32 cellular contexts compared by ENCODE assay signal in the genomic region with DNA sequence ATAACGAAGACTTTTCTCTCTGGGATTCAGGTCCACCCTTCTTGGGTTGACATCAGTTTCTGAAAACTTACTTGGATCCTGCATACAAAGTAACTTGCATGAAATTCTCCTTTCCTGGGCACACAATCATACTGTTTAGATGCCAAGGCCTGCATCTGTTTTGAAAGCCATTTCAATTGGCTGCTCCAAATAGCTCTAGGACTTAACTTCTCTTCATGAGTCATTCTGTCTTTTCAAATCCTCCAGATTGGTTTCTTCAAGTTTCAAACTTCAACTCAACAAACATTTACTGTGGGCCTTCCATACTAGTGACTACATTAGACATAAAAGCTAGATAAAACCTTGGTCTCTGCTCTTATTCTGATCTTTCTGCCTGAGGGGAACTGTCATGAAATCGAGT. TPM values are rescaled to one million over a fixed set of nuclear protein-coding genes. Genes with fewer than 3 reads are reported as not detected.
DNase-seq lines count a peak whose midpoint lies in the region; ATAC-seq and TF ChIP-seq lines count a peak whose summit lies in the region.
"Had no signal": no experiment of that assay in that cellular context is flagged by ENCODE, and none has a peak within 500 bp of the region (broad histone marks: within the 10 kb centered on the region; RNA-seq: fewer than 3 reads in every experiment).

No MANE protein-coding gene starts in this region.

- peaks cover 31% of the 10 kb centered on the region for H3K4me1 ChIP-seq in OCI-LY3 (ENCODE audit: low read length)
- H3K4me1 ChIP-seq: colonic mucosa, tibial artery had no signal

- H3K27me3 ChIP-seq in OCI-LY3 (ENCODE audit: low read depth, low read length), result no peaks in the 10 kb centered on the region
- H3K27me3 ChIP-seq: colonic mucosa, gastrocnemius medialis, hepatocyte, stomach, tibial artery had no signal

- H3K4me2 ChIP-seq in OCI-LY3 (ENCODE audit: low read length), result peak overlapping the region; percentile 20; the same call in 1 of the 2 replicates
- H3K4me2 ChIP-seq: hepatocyte had no signal

- H3K27ac ChIP-seq in OCI-LY3 (ENCODE audit: low read length), result no peak overlapping the region
- H3K27ac ChIP-seq: colonic mucosa, gastrocnemius medialis, hepatocyte, stomach, tibial artery had no signal

- H3K9me3 ChIP-seq in OCI-LY3 (ENCODE audit: insufficient read depth, low read length), result no peaks in the 10 kb centered on the region
- H3K9me3 ChIP-seq: colonic mucosa, gastrocnemius medialis, stomach, tibial artery had no signal

- H3K9ac ChIP-seq in OCI-LY3 (ENCODE audit: low read length), result no peak overlapping the region

- H3K79me2 ChIP-seq in OCI-LY3 (ENCODE audit: low read length), result no peaks in the 10 kb centered on the region
- H3K79me2 ChIP-seq: hepatocyte had no signal

- peak; percentile 33 for ATAC-seq in GM21360 (IDR thresholded peaks at IDR 0.05; ENCODE audit: unreplicated experiment)
- ATAC-seq: effector memory CD8-positive, alpha-beta T cell; left colon; SK-N-SH treated with all-trans-retinoic acid at 6 μM for 48 hours; T-helper 17 cell had no signal

- TF ChIP-seq CTCF in AG10803 (conservative IDR thresholded peaks at IDR 0.05; ENCODE audit: low read length) (no peak), OCI-LY3 (IDR thresholded peaks at IDR 0.05; ENCODE audit: low read depth, low read length) (no peak)

- H3K36me3 ChIP-seq in OCI-LY3 (replicated peaks; ENCODE audit: low read depth, low read length), result no peaks in the 10 kb centered on the region
- H3K36me3 ChIP-seq: colonic mucosa, gastrocnemius medialis, stomach, tibial artery had no signal

- DNase-seq in AG10803 (ENCODE audit: low read depth) (peak; percentile 56), iris pigment epithelial cell (ENCODE audit: low read depth) (peak; percentile 23), retina (no peak), NCI-H187 (lab: John Stamatoyannopoulos, UW) (no peak), HT-29 (ENCODE audit: low spot score) (no peak)
- no peak for DNase-seq in stimulated activated CD4-positive, alpha-beta T cell treated with anti-CD3 and anti-CD28 coated beads, Interleukin-2, amount 100 ng/mL, for 48 hours
- DNase-seq: activated CD4-positive, alpha-beta memory T cell treated with anti-CD3 and anti-CD28 coated beads for 36 hours; activated CD4-positive, CD25-positive, alpha-beta regulatory T cell treated with anti-CD3 and anti-CD28 coated beads, Interleukin-2, amount 50 U/mL, for 72 hours; activated CD8-positive, alpha-beta memory T cell treated with anti-CD3 and anti-CD28 coated beads, Interleukin-2, amount 50 U/mL, for 4 hours; activated naive CD4-positive, alpha-beta T cell treated with anti-CD3 and anti-CD28 coated beads for 36 hours; colonic mucosa; DMS153; effector memory CD8-positive, alpha-beta T cell; erythroblast; gastrocnemius medialis; left colon; NCI-H187 treated with DMSO at 0.1 percent for 48 hours; NCI-H2227 treated with DMSO at 0.1 percent for 48 hours; NCI-H526 treated with DMSO at 0.1 percent for 48 hours; nucleus accumbens; stomach; T-helper 17 cell; tibial artery had no signal

- no peak overlapping the region for H2AFZ ChIP-seq in OCI-LY3 (ENCODE audit: low read depth, low read length)
- H2AFZ ChIP-seq: hepatocyte had no signal

- no peaks in the 10 kb centered on the region for H4K20me1 ChIP-seq in OCI-LY3 (ENCODE audit: insufficient read depth, low read length)

- H3K4me3 ChIP-seq in AG10803 (ENCODE audit: low read length), result no peak overlapping the region
- H3K4me3 ChIP-seq in OCI-LY3 (ENCODE audit: low read length), result no peak overlapping the region
- H3K4me3 ChIP-seq: colonic mucosa, gastrocnemius medialis, hepatocyte, stomach, tibial artery had no signal

RNA-seq across cellular contexts. Expression of a gene that starts 54.8 kb away (rescaled TPM):
- total RNA-seq in HT-29 (2014; rRNA removed; shearing (Covaris generic)), result not detected in 2 replicates
- total RNA-seq: A673; activated CD4-positive, alpha-beta memory T cell treated with anti-CD3 and anti-CD28 coated beads for 36 hours; activated naive CD4-positive, alpha-beta T cell treated with anti-CD3 and anti-CD28 coated beads for 36 hours; colonic mucosa; gastrocnemius medialis; H1; hepatocyte; left colon; LHCN-M2; pulmonary artery endothelial cell; skeletal muscle tissue; stomach; T-helper 17 cell had no signal

Comparison
In these comparisons a context has a peak if more than half of its experiments do, and no peak if none do; other contexts are left out.
1. DNase-seq: peak in AG10803 (single experiment) and iris pigment epithelial cell (single experiment); none in stimulated activated CD4-positive, alpha-beta T cell treated with anti-CD3 and anti-CD28 coated beads, Interleukin-2, amount 100 ng/mL, for 48 hours (0 of 2), retina (single experiment), NCI-H187 (0 of 2) and HT-29 (single experiment).